In the genomic region with DNA sequence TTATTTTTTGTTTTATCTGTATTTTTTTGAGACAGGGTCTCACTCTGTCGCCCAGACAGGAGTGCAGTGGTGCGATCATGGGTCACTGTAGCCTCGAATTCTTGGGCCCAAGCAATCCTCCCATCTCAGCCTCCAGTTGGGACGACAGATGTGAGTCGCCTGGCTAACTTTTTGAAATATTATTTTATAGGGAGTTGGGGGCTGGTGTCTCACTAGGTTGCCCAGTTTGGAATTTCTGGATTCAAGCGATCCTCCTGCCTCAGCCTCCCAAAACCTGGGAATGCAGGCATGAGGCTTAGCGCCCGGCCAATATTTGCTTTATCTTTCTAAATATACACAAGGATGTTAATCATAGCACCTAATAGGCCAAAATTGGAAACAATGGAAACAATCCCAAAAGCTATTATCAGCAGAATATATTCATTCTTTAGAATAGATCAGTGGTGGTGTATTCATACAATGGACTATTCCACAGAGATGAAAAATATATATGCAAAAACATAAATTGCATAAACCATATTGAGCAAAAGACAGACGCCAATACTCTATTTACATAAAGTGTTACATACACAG, we compare ENCODE assay signal across 8 cellular contexts. TPM values are rescaled to one million over a fixed set of nuclear protein-coding genes. Genes with fewer than 3 reads are reported as not detected.
A peak's percentile ranks its signal among the peaks of the same experiment; 100 is the strongest.
DNase-seq lines count a peak whose midpoint lies in the region; ATAC-seq and TF ChIP-seq lines count a peak whose summit lies in the region.

No MANE protein-coding gene starts in this region.

- 83% methylated on average over 9 of the region's 9 CpGs for WGBS in suprapubic skin

- H3K4me3 Mint-ChIP-seq in T-helper 1 cell treated with Interleukin-12 subunit alpha and Interleukin-12 subunit beta and Interleukin-4 antibody, amounts not matched to agents 30 μg/mL and 1 μg/mL, for 36 hours: peak overlapping the region; percentile 93
- peak overlapping the region; percentile 95 for H3K4me3 Mint-ChIP-seq in activated naive CD8-positive, alpha-beta T cell treated with anti-CD3 and anti-CD28 coated beads for 36 hours

- H3K27ac Mint-ChIP-seq in T-helper 1 cell treated with Interleukin-12 subunit alpha and Interleukin-12 subunit beta and Interleukin-4 antibody, amounts not matched to agents 30 μg/mL and 1 μg/mL, for 36 hours: peak overlapping the region; percentile 84
- peak overlapping the region; percentile 88 for H3K27ac Mint-ChIP-seq in activated naive CD8-positive, alpha-beta T cell treated with anti-CD3 and anti-CD28 coated beads for 36 hours

- H3K9me3 Mint-ChIP-seq in T-helper 1 cell treated with Interleukin-12 subunit alpha and Interleukin-12 subunit beta and Interleukin-4 antibody, amounts not matched to agents 30 μg/mL and 1 μg/mL, for 36 hours: no peaks in the 10 kb centered on the region
- H3K9me3 Mint-ChIP-seq in activated naive CD8-positive, alpha-beta T cell treated with anti-CD3 and anti-CD28 coated beads for 36 hours: no peaks in the 10 kb centered on the region

- ATAC-seq in GM18498 (IDR thresholded peaks at IDR 0.05; ENCODE audit: unreplicated experiment): no peak

- no peaks in the 10 kb centered on the region for H3K9me3 ChIP-seq in suprapubic skin

- H3K36me3 ChIP-seq in kidney epithelial cell (ENCODE audit: control insufficient read depth, insufficient read depth, low read length) (no peaks in the 10 kb centered on the region), suprapubic skin (peaks cover 19% of the 10 kb centered on the region)

- H3K36me3 Mint-ChIP-seq in T-helper 1 cell treated with Interleukin-12 subunit alpha and Interleukin-12 subunit beta and Interleukin-4 antibody, amounts not matched to agents 30 μg/mL and 1 μg/mL, for 36 hours (ENCODE audit: low read depth): peaks cover 8% of the 10 kb centered on the region
- H3K36me3 Mint-ChIP-seq in activated naive CD8-positive, alpha-beta T cell treated with anti-CD3 and anti-CD28 coated beads for 36 hours: peaks cover 2% of the 10 kb centered on the region

- H3K4me1 Mint-ChIP-seq in T-helper 1 cell treated with Interleukin-12 subunit alpha and Interleukin-12 subunit beta and Interleukin-4 antibody, amounts not matched to agents 30 μg/mL and 1 μg/mL, for 36 hours (ENCODE audit: low read depth): no peaks in the 10 kb centered on the region
- peaks cover 6% of the 10 kb centered on the region for H3K4me1 Mint-ChIP-seq in activated naive CD8-positive, alpha-beta T cell treated with anti-CD3 and anti-CD28 coated beads for 36 hours

- H3K27me3 Mint-ChIP-seq in T-helper 1 cell treated with Interleukin-12 subunit alpha and Interleukin-12 subunit beta and Interleukin-4 antibody, amounts not matched to agents 30 μg/mL and 1 μg/mL, for 36 hours (ENCODE audit: low read depth): no peaks in the 10 kb centered on the region
- H3K27me3 Mint-ChIP-seq in activated naive CD8-positive, alpha-beta T cell treated with anti-CD3 and anti-CD28 coated beads for 36 hours: no peaks in the 10 kb centered on the region

- H3K4me3 ChIP-seq in kidney epithelial cell (ENCODE audit: low read depth, low read length) (peak overlapping the region; percentile 72), suprapubic skin (peak overlapping the region; percentile 59)

- no peaks in the 10 kb centered on the region for H3K27me3 ChIP-seq in kidney epithelial cell (ENCODE audit: control insufficient read depth, insufficient read depth, low read length)
- no peaks in the 10 kb centered on the region for H3K27me3 ChIP-seq in suprapubic skin

- peaks cover 6% of the 10 kb centered on the region for H3K4me1 ChIP-seq in suprapubic skin

- DNase-seq in T-helper 1 cell (no peak), kidney epithelial cell (ENCODE audit: low read depth) (no peak), suprapubic skin (ENCODE audit: low spot score in 2 of 2) (peak in 1 of 2 donors; percentile 18), NCI-H526 (lab: John Stamatoyannopoulos, UW) (no peak), NCI-H748 treated with DMSO at 0.1 percent for 48 hours (lab: John Stamatoyannopoulos, UW) (no peak)
- DNase-seq in activated naive CD8-positive, alpha-beta T cell treated with anti-CD3 and anti-CD28 coated beads for 36 hours: no peak

- H3K27ac ChIP-seq in suprapubic skin: peak overlapping the region; percentile 64

- no peak for TF ChIP-seq POLR2A in suprapubic skin (IDR thresholded peaks at IDR 0.05)

- TF ChIP-seq CTCF in kidney epithelial cell (IDR thresholded peaks at IDR 0.05; ENCODE audit: insufficient read depth, low read length, poor library complexity, severe bottlenecking) (no peak), suprapubic skin (IDR thresholded peaks at IDR 0.05) (no peak)

- no peak for TF ChIP-seq EP300 in suprapubic skin (IDR thresholded peaks at IDR 0.05)

RNA-seq across cellular contexts. Expression of gene DAP3, which starts 55.9 kb away (rescaled TPM):
- total RNA-seq in activated naive CD8-positive, alpha-beta T cell treated with anti-CD3 and anti-CD28 coated beads for 36 hours: 100 to 1,000 TPM; 148 to 151 TPM
- 134 and 194 TPM in 2 replicates for total RNA-seq in kidney epithelial cell
- total RNA-seq in suprapubic skin: 100 to 1,000 TPM; 151 to 249 (median 187) TPM

RNA-seq across cellular contexts. Expression of gene YY1AP1, which starts 56.2 kb away (rescaled TPM):
- total RNA-seq in activated naive CD8-positive, alpha-beta T cell treated with anti-CD3 and anti-CD28 coated beads for 36 hours: 10 to 100 TPM; 66.8 to 67.0 TPM
- total RNA-seq in kidney epithelial cell (21.4 and 32.7 TPM in 2 replicates), suprapubic skin (100 to 1,000 TPM in 1 of 4 donors, 10 to 100 TPM in 3; 56.0 to 106 (median 80.1) TPM)
